Comparison of ENCODE assay signal across 2 cellular contexts in genomic region chr4:177321647-177322046, GRCh38.
TF ChIP-seq lines count a peak whose summit lies in the region.

No MANE protein-coding gene starts in this region.

TF ChIP-seq in A549, 52 proteins besides CTCF, POLR2A, EP300 and RAD21:
- TF ChIP-seq JUNB (IDR thresholded peaks at IDR 0.05) (no peak), NPAS2 (CRISPR knock-in tag; IDR thresholded peaks at IDR 0.05; ENCODE audit: borderline replicate concordance) (no peak), HOXB5 (CRISPR knock-in tag; IDR thresholded peaks at IDR 0.05) (no peak), PBX3 (IDR thresholded peaks at IDR 0.05) (no peak), KDM1A (IDR thresholded peaks at IDR 0.05; ENCODE audit: low read depth) (no peak), EHF (CRISPR knock-in tag; IDR thresholded peaks at IDR 0.05) (no peak), FOXS1 (CRISPR knock-in tag; IDR thresholded peaks at IDR 0.05) (no peak), BHLHE40 (IDR thresholded peaks at IDR 0.05; ENCODE audit: low read depth, low read length) (no peak), SREBF2 (IDR thresholded peaks at IDR 0.05) (no peak), JUN (IDR thresholded peaks at IDR 0.05) (no peak), ZC3H11A (IDR thresholded peaks at IDR 0.05) (no peak), HDAC2 (IDR thresholded peaks at IDR 0.05) (no peak), MAZ (IDR thresholded peaks at IDR 0.05; ENCODE audit: borderline replicate concordance, low read depth, low read length) (no peak), KDM5A (IDR thresholded peaks at IDR 0.05) (no peak), SMC3 (IDR thresholded peaks at IDR 0.05) (no peak)
TF ChIP-seq in A549: peak in this region for 0.

TF ChIP-seq in endothelial cell of umbilical vein, 7 proteins besides CTCF, POLR2A, EP300 and RAD21:
- TF ChIP-seq MAX (IDR thresholded peaks at IDR 0.05; ENCODE audit: insufficient read depth, insufficient read length) (no peak), MYC (IDR thresholded peaks at IDR 0.05; ENCODE audit: low read depth, low read length) (no peak), GATA2 (IDR thresholded peaks at IDR 0.05; ENCODE audit: insufficient read depth, insufficient read length, low read depth, low read length) (no peak)
